21 cellular contexts compared by ENCODE assay signal in the genomic region with DNA sequence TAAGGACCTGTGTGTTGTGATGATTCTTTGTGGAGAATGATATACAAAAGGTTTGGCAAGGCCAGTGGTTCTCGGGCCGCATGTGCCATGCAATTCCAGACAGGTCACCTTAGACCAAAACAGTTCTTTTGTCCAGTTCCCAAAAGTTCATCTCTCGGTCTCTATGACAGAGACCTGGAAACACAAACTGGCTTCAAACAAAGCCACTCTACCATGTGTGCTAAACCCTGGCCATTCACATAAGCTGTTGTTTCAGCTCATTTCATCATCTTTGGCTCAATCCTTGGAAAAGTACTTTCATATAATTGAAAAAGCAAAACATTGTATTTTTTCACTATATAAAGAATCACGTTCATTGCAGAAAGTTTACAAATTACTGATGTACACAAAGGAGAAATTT.
"Had no signal": no experiment of that assay in that cellular context is flagged by ENCODE, and none has a peak within 500 bp of the region (broad histone marks: within the 10 kb centered on the region; RNA-seq: fewer than 3 reads in every experiment).

No MANE protein-coding gene starts in this region.

- H3K27me3 Mint-ChIP-seq: effector memory CD8-positive, alpha-beta T cell; naive thymus-derived CD4-positive, alpha-beta T cell; type B pancreatic cell had no signal

- H3K4me3 ChIP-seq: coronary artery, esophagus muscularis mucosa, lung, ovary, right atrium auricular region, smooth muscle cell, suprapubic skin, thyroid gland had no signal

- ATAC-seq: effector memory CD8-positive, alpha-beta T cell; left colon; left ventricle myocardium superior; naive thymus-derived CD4-positive, alpha-beta T cell; stimulated activated effector memory CD8-positive, alpha-beta T cell treated with anti-CD3 and anti-CD28 coated beads, Interleukin-12 subunit alpha, Interleukin-12 subunit beta, amount 100 ng/mL, for 72 hours; stimulated activated naive CD8-positive, alpha-beta T cell treated with anti-CD3 and anti-CD28 coated beads, Interleukin-15, Interleukin-2, amounts not matched to agents 100 U/mL and 50 U/mL, for 24 hours had no signal

- H3K4me1 Mint-ChIP-seq: naive thymus-derived CD4-positive, alpha-beta T cell; stimulated activated effector memory CD8-positive, alpha-beta T cell treated with anti-CD3 and anti-CD28 coated beads, Interleukin-12 subunit alpha, Interleukin-12 subunit beta, amount 100 ng/mL, for 72 hours had no signal

- H3K27ac ChIP-seq: coronary artery, epithelial cell of prostate, esophagus muscularis mucosa, ovary, right atrium auricular region, suprapubic skin, thyroid gland had no signal

- H3K4me1 ChIP-seq: esophagus muscularis mucosa, right atrium auricular region, suprapubic skin, thyroid gland had no signal

- FAIRE-seq: urothelium cell line had no signal

- H3K36me3 Mint-ChIP-seq: naive thymus-derived CD4-positive, alpha-beta T cell; stimulated activated effector memory CD8-positive, alpha-beta T cell treated with anti-CD3 and anti-CD28 coated beads, Interleukin-12 subunit alpha, Interleukin-12 subunit beta, amount 100 ng/mL, for 72 hours; type B pancreatic cell had no signal

- H3K4me3 Mint-ChIP-seq: effector memory CD8-positive, alpha-beta T cell; naive thymus-derived CD4-positive, alpha-beta T cell; stimulated activated effector memory CD8-positive, alpha-beta T cell treated with anti-CD3 and anti-CD28 coated beads, Interleukin-12 subunit alpha, Interleukin-12 subunit beta, amount 100 ng/mL, for 72 hours; type B pancreatic cell had no signal

- H3K36me3 ChIP-seq: esophagus muscularis mucosa, ovary, right atrium auricular region, suprapubic skin, thyroid gland had no signal

- H3K27ac Mint-ChIP-seq: effector memory CD8-positive, alpha-beta T cell; naive thymus-derived CD4-positive, alpha-beta T cell; stimulated activated effector memory CD8-positive, alpha-beta T cell treated with anti-CD3 and anti-CD28 coated beads, Interleukin-12 subunit alpha, Interleukin-12 subunit beta, amount 100 ng/mL, for 72 hours; type B pancreatic cell had no signal

- H3K4me2 ChIP-seq: smooth muscle cell had no signal

- DNase-seq: effector memory CD8-positive, alpha-beta T cell; foreskin fibroblast; left colon; left ventricle myocardium superior; naive thymus-derived CD4-positive, alpha-beta T cell; nucleus accumbens; ovary; stimulated activated CD4-positive, alpha-beta T cell treated with anti-CD3 and anti-CD28 coated beads, Interleukin-4, amount 100 ng/mL, for 1 hour; stimulated activated CD8-positive, alpha-beta memory T cell treated with anti-CD3 and anti-CD28 coated beads, Interleukin-4, amount 100 ng/mL, for 48 hours; stimulated activated naive CD8-positive, alpha-beta T cell treated with anti-CD3 and anti-CD28 coated beads, Interleukin-15, Interleukin-2, amounts not matched to agents 100 U/mL and 50 U/mL, for 24 hours; thyroid gland had no signal

- H3K9me3 ChIP-seq: ovary, suprapubic skin, thyroid gland had no signal

- H3K27me3 ChIP-seq: esophagus muscularis mucosa, ovary, right atrium auricular region, suprapubic skin, thyroid gland had no signal
